Comparison of ENCODE assay signal across 2 cellular contexts in genomic region chr19:54180691-54181091, GRCh38.
TF ChIP-seq lines count a peak whose summit lies in the region.

No MANE protein-coding gene starts in this region.

TF ChIP-seq in H1, 55 proteins besides CTCF, POLR2A, EP300 and RAD21:
- no peak for TF ChIP-seq YY1 (IDR thresholded peaks at IDR 0.05; ENCODE audit: low read depth, low read length)
TF ChIP-seq in H1: peak in this region for 0.

TF ChIP-seq in SK-N-SH, 30 proteins besides CTCF, POLR2A, EP300 and RAD21:
- no peak for TF ChIP-seq GABPA (IDR thresholded peaks at IDR 0.05; ENCODE audit: low read depth)
- TF ChIP-seq RFX5 (IDR thresholded peaks at IDR 0.05; ENCODE audit: low read length): no peak
- TF ChIP-seq NRF1 (IDR thresholded peaks at IDR 0.05; ENCODE audit: low read depth, low read length): no peak
- TF ChIP-seq POLR2AphosphoS5 (IDR thresholded peaks at IDR 0.05; ENCODE audit: low read depth, low read length): no peak
- no peak for TF ChIP-seq MAX (IDR thresholded peaks at IDR 0.05; ENCODE audit: low read depth)
- TF ChIP-seq NFIC (IDR thresholded peaks at IDR 0.05; ENCODE audit: borderline replicate concordance): no peak
- TF ChIP-seq IRF3 (IDR thresholded peaks at IDR 0.05; ENCODE audit: low read depth, low read length): no peak
TF ChIP-seq in SK-N-SH: peak in this region for 0.
